1 cellular context compared by ENCODE assay signal in the genomic region with DNA sequence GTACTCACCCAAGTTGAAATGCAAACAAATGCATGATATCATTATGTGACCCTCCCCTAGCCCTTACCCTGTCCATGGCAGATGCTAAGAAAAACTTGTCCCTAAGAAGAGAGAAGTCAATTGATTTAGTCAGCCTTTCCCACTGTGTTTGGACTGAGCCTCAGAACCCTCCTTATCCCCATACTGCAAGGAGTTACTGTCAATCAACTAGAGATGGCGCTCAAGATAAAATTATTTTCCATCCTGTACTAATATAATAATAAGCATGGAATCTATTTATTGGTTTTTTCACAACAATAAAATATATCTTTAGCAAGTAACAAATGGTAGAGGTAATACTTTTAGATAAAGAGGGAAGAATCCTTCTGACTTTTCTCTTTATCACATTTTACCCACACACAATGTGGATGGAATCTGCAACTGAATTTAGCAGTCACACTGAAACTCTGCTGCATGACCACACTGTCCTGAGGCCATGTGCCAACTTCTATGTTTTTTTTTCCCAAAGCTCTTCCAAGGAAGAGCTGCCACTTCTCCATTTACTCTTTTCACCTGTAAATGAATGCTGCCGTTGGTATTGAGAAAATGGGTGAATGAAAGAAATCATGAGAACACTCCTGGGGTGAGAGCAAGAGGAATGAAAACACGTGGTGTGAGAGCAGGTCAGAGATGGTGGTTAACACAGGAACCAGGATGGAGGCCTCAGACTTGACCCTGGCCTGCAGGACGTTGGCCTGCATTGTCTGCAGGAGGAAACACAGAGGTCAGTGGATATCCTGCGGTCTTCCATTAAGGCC.
TF ChIP-seq lines count a peak whose summit lies in the region.

No MANE protein-coding gene starts in this region.

TF ChIP-seq in HCT116, 20 proteins besides CTCF, POLR2A, EP300 and RAD21:
- no peak for TF ChIP-seq JUND (IDR thresholded peaks at IDR 0.05)
- no peak for TF ChIP-seq ATF3 (IDR thresholded peaks at IDR 0.05)
- TF ChIP-seq CBX3 (IDR thresholded peaks at IDR 0.05; ENCODE audit: low read depth): no peak
- TF ChIP-seq YY1 (IDR thresholded peaks at IDR 0.05; ENCODE audit: extremely low read depth, insufficient replicate concordance, low read depth, low read length): no peak
- no peak for TF ChIP-seq TCF7L2 (IDR thresholded peaks at IDR 0.05; ENCODE audit: borderline replicate concordance, extremely low read depth, insufficient read depth, insufficient read length)
- TF ChIP-seq POLR2AphosphoS5 (IDR thresholded peaks at IDR 0.05; ENCODE audit: low read depth, low read length): no peak
- no peak for TF ChIP-seq SIN3A (IDR thresholded peaks at IDR 0.05; ENCODE audit: low read depth)
- TF ChIP-seq, protein P1, sequence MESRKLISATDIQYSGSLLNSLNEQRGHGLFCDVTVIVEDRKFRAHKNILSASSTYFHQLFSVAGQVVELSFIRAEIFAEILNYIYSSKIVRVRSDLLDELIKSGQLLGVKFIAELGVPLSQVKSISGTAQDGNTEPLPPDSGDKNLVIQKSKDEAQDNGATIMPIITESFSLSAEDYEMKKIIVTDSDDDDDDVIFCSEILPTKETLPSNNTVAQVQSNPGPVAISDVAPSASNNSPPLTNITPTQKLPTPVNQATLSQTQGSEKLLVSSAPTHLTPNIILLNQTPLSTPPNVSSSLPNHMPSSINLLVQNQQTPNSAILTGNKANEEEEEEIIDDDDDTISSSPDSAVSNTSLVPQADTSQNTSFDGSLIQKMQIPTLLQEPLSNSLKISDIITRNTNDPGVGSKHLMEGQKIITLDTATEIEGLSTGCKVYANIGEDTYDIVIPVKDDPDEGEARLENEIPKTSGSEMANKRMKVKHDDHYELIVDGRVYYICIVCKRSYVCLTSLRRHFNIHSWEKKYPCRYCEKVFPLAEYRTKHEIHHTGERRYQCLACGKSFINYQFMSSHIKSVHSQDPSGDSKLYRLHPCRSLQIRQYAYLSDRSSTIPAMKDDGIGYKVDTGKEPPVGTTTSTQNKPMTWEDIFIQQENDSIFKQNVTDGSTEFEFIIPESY (IDR thresholded peaks at IDR 0.05; ENCODE audit: extremely low read depth, insufficient replicate concordance, low read length): no peak
- no peak for TF ChIP-seq EZH2phosphoT487 (IDR thresholded peaks at IDR 0.05; ENCODE audit: borderline replicate concordance)
- TF ChIP-seq ZFX (IDR thresholded peaks at IDR 0.05): no peak
- no peak for TF ChIP-seq CEBPB (IDR thresholded peaks at IDR 0.05; ENCODE audit: low read depth)
- no peak for TF ChIP-seq SP1 (IDR thresholded peaks at IDR 0.05; ENCODE audit: low read depth)
- no peak for TF ChIP-seq ELF1 (IDR thresholded peaks at IDR 0.05; ENCODE audit: borderline replicate concordance, low read depth)
- TF ChIP-seq, protein P2, sequence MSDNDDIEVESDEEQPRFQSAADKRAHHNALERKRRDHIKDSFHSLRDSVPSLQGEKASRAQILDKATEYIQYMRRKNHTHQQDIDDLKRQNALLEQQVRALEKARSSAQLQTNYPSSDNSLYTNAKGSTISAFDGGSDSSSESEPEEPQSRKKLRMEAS (IDR thresholded peaks at IDR 0.05): no peak
- no peak for TF ChIP-seq REST (IDR thresholded peaks at IDR 0.05; ENCODE audit: low read depth)
- TF ChIP-seq SRF (IDR thresholded peaks at IDR 0.05; ENCODE audit: low read depth): no peak
- TF ChIP-seq EZH2 (IDR thresholded peaks at IDR 0.05): no peak
- no peak for TF ChIP-seq EGR1 (IDR thresholded peaks at IDR 0.05; ENCODE audit: low read depth)
TF ChIP-seq in HCT116: peak in this region for 0.
